Comparison of ENCODE assay signal across 8 cellular contexts in the genomic region with DNA sequence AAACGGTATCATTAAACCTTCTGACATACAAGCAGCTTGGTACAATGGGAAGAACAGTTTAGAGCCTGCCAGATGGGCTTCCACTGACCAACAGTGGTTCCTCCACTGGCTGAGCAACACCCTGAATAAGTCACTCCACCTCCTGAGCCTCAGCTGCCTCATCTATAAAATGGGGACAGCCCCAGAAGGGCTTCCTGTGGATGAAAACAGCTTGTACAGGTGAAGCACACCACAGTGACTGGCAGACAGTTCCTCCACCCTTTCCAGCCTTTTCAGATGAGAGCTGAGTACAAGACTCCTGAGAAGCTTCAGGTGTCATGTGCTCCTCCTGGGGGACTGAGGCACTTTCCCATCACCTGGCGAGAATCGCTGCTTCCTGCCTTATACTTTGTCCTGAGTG. TPM values are rescaled to one million over a fixed set of nuclear protein-coding genes. Genes with fewer than 3 reads are reported as not detected.
DNase-seq lines count a peak whose midpoint lies in the region; ATAC-seq and TF ChIP-seq lines count a peak whose summit lies in the region.

No MANE protein-coding gene starts in this region.

- no peaks in the 10 kb centered on the region; the same call in 1 of the 2 replicates for H3K27me3 Mint-ChIP-seq in HFFc6 (ENCODE audit: insufficient read depth)

- peak overlapping the region; percentile 97 for H3K4me3 Mint-ChIP-seq in HFFc6

- H3K36me3 ChIP-seq in A673 (ENCODE audit: insufficient read depth, low read length, poor library complexity, severe bottlenecking) (peaks cover 8% of the 10 kb centered on the region), muscle layer of duodenum (ENCODE audit: control insufficient read depth in 1 of 2, insufficient read depth in 2 of 2, low read length in 2 of 2) (peaks cover 0 to under 1% of the 10 kb centered on the region in 2 donors)

- no peaks in the 10 kb centered on the region for H3K27me3 ChIP-seq in A673 (replicated peaks; ENCODE audit: insufficient read depth, low read depth, low read length, poor library complexity)
- no peaks in the 10 kb centered on the region for H3K27me3 ChIP-seq in muscle layer of duodenum (ENCODE audit: low read depth, low read length)

- POLR2A ChIA-PET in A673 (lab: Charles Lee; ENCODE audit: low non-redundant PET), result no interaction called here

- CTCF ChIA-PET in A673 (lab: Charles Lee), result no interaction called here

- H3K4me3 ChIP-seq in A673 (ENCODE audit: low read depth, low read length, poor library complexity, severe bottlenecking) (peak overlapping the region; percentile 90), astrocyte of the spinal cord (ENCODE audit: low read depth, low read length) (peak overlapping the region; percentile 84), muscle layer of duodenum (ENCODE audit: low read depth in 1 of 2, low read length in 2 of 2) (peak overlapping the region; percentile 90 to 92)

- peaks cover 14% of the 10 kb centered on the region for H3K4me1 ChIP-seq in A673 (ENCODE audit: insufficient read depth, low read length, poor library complexity, severe bottlenecking)
- H3K4me1 ChIP-seq in muscle layer of duodenum (ENCODE audit: control insufficient read depth in 1 of 2, insufficient read depth in 2 of 2, low read length in 2 of 2), result peaks cover 27 to 75% of the 10 kb centered on the region in 2 donors

- ATAC-seq in GM19328 (IDR thresholded peaks at IDR 0.05; ENCODE audit: unreplicated experiment), result no peak
- no peak for ATAC-seq in esophagus mucosa

- in situ Hi-C loops in astrocyte of the spinal cord (cut with HindIII; ENCODE audit: low sequenced_read_pairs), result no loop called here

- H3K36me3 Mint-ChIP-seq in HFFc6 (ENCODE audit: low read depth), result peaks cover 21% of the 10 kb centered on the region

- TF ChIP-seq CTCF in A673 (conservative IDR thresholded peaks at IDR 0.05; ENCODE audit: low read depth, low read length) (no peak), HFFc6 (IDR thresholded peaks at IDR 0.05) (no peak), astrocyte of the spinal cord (IDR thresholded peaks at IDR 0.05; ENCODE audit: low read depth, low read length) (no peak)

- no peaks in the 10 kb centered on the region for H3K9me3 Mint-ChIP-seq in HFFc6

- H3K27ac Mint-ChIP-seq in HFFc6, result peak overlapping the region; percentile 88

- H3K9me3 ChIP-seq in A673 (ENCODE audit: low read depth, low read length, poor library complexity, severe bottlenecking) (no peaks in the 10 kb centered on the region), muscle layer of duodenum (ENCODE audit: control insufficient read depth in 1 of 2, low read length in 2 of 2) (no peaks in the 10 kb centered on the region)

- BruUV-seq in A673 (replicated peaks; lab: Mats Ljungman, UMichigan), result no TSS peak

- H3K27ac ChIP-seq in A673 (ENCODE audit: low read depth, low read length, poor library complexity, severe bottlenecking) (no peak overlapping the region), muscle layer of duodenum (ENCODE audit: low read length) (peak overlapping the region; percentile 98)

- intact Hi-C loops in A673 (cut with micrococcal nuclease; ENCODE audit: unreplicated experiment), result no loop called here

- peaks cover 77% of the 10 kb centered on the region for H3K4me1 Mint-ChIP-seq in HFFc6 (ENCODE audit: low read depth)

- no peak for DNase-seq in A673 (ENCODE audit: low spot score)
- DNase-seq in HFFc6, result no peak
- DNase-seq in astrocyte of the spinal cord (ENCODE audit: low read depth, low spot score), result no peak
- DNase-seq in GM19238 (ENCODE audit: insufficient read length, low spot score), result no peak
- DNase-seq in DMS79 (lab: John Stamatoyannopoulos, UW), result no peak

RNA-seq across cellular contexts. Expression of gene CAPZB, which starts 2.1 kb away (rescaled TPM):
- total RNA-seq in A673 (2021) (206 and 214 TPM in 2 replicates), esophagus mucosa (262 TPM)
- 100 to 1,000 TPM; 565 to 646 (median 603) TPM for total RNA-seq in HFFc6 (2021; fragmentation: NEBNext Ultra II Directional; extraction: Animal tissue kit (Norgen Biotek cat#: 25700))
